ENCODE assay signal across 1 cellular context in genomic region chr1:22450421-22451021, GRCh38.
TF ChIP-seq lines count a peak whose summit lies in the region.

No MANE protein-coding gene starts in this region.

TF ChIP-seq in HepG2, 621 proteins besides CTCF, POLR2A, EP300 and RAD21 (continued from another document and continues in another):
- TF ChIP-seq ELF3 (CRISPR knock-in tag; IDR thresholded peaks at IDR 0.05) (no peak), MYPOP (CRISPR knock-in tag; IDR thresholded peaks at IDR 0.05) (no peak), ZNF567 (CRISPR knock-in tag; IDR thresholded peaks at IDR 0.05; ENCODE audit: borderline replicate concordance) (no peak), ZFP90 (CRISPR knock-in tag; IDR thresholded peaks at IDR 0.05; ENCODE audit: borderline replicate concordance) (no peak), ZNF337 (CRISPR knock-in tag; IDR thresholded peaks at IDR 0.05; ENCODE audit: borderline replicate concordance, low read depth) (no peak), ZNF143 (CRISPR knock-in tag; IDR thresholded peaks at IDR 0.05) (no peak), SAP130 (CRISPR knock-in tag; IDR thresholded peaks at IDR 0.05; ENCODE audit: low read depth) (peak; percentile 96), MTA1 (CRISPR knock-in tag; IDR thresholded peaks at IDR 0.05; ENCODE audit: borderline replicate concordance) (no peak), ELF4 (CRISPR knock-in tag; IDR thresholded peaks at IDR 0.05; ENCODE audit: borderline replicate concordance) (no peak), ZNF775 (CRISPR knock-in tag; IDR thresholded peaks at IDR 0.05; ENCODE audit: borderline replicate concordance) (no peak), NCOA2 (CRISPR knock-in tag; IDR thresholded peaks at IDR 0.05) (no peak), RFXANK (CRISPR knock-in tag; IDR thresholded peaks at IDR 0.05) (no peak), ZBTB34 (CRISPR knock-in tag; IDR thresholded peaks at IDR 0.05) (no peak), MED8 (CRISPR knock-in tag; IDR thresholded peaks at IDR 0.05; ENCODE audit: insufficient replicate concordance) (no peak), ZNF224 (CRISPR knock-in tag; IDR thresholded peaks at IDR 0.05) (no peak), CERS6 (CRISPR knock-in tag; IDR thresholded peaks at IDR 0.05) (no peak), HBP1 (CRISPR knock-in tag; IDR thresholded peaks at IDR 0.05; ENCODE audit: low read depth) (peak; percentile 74; the same call in 1 of the 2 replicates), MXD1 (CRISPR knock-in tag; IDR thresholded peaks at IDR 0.05) (no peak), CHCHD3 (CRISPR knock-in tag; IDR thresholded peaks at IDR 0.05) (no peak), RERE (CRISPR knock-in tag; IDR thresholded peaks at IDR 0.05; ENCODE audit: low read depth) (no peak), GZF1 (CRISPR knock-in tag; IDR thresholded peaks at IDR 0.05) (no peak), ZNF460 (CRISPR knock-in tag; IDR thresholded peaks at IDR 0.05; ENCODE audit: borderline replicate concordance) (no peak), TSC22D2 (CRISPR knock-in tag; IDR thresholded peaks at IDR 0.05; ENCODE audit: borderline replicate concordance) (no peak), HOXA5 (CRISPR knock-in tag; IDR thresholded peaks at IDR 0.05) (no peak), ATF5 (CRISPR knock-in tag; IDR thresholded peaks at IDR 0.05; ENCODE audit: low read depth) (no peak), IRF1 (CRISPR knock-in tag; IDR thresholded peaks at IDR 0.05; ENCODE audit: low read depth) (no peak), ZNF616 (CRISPR knock-in tag; IDR thresholded peaks at IDR 0.05; ENCODE audit: low read depth) (no peak), DRAP1 (CRISPR knock-in tag; IDR thresholded peaks at IDR 0.05) (0 out of 2 replicates have a peak, but pooled peaks have one; percentile 23), ZNF235 (CRISPR knock-in tag; IDR thresholded peaks at IDR 0.05; ENCODE audit: borderline replicate concordance) (no peak), ZNF556 (CRISPR knock-in tag; IDR thresholded peaks at IDR 0.05; ENCODE audit: borderline replicate concordance) (no peak), TIGD3 (CRISPR knock-in tag; IDR thresholded peaks at IDR 0.05; ENCODE audit: borderline replicate concordance) (no peak), ZNF468 (CRISPR knock-in tag; IDR thresholded peaks at IDR 0.05) (no peak), ATF1 (CRISPR knock-in tag; IDR thresholded peaks at IDR 0.05) (no peak; the same call in 1 of the 2 replicates), EEA1 (CRISPR knock-in tag; IDR thresholded peaks at IDR 0.05; ENCODE audit: borderline replicate concordance) (no peak), PATZ1 (CRISPR knock-in tag; IDR thresholded peaks at IDR 0.05) (no peak), NONO (IDR thresholded peaks at IDR 0.05) (no peak), NONO (CRISPR knock-in tag; conservative IDR thresholded peaks at IDR 0.05) (no peak), TAF1 (CRISPR knock-in tag; IDR thresholded peaks at IDR 0.05) (no peak), NR2C2 (CRISPR knock-in tag; IDR thresholded peaks at IDR 0.05; ENCODE audit: borderline replicate concordance) (no peak), ZNF451 (CRISPR knock-in tag; IDR thresholded peaks at IDR 0.05) (no peak; the same call in 1 of the 2 replicates), ATRX (CRISPR knock-in tag; IDR thresholded peaks at IDR 0.05; ENCODE audit: borderline replicate concordance) (no peak), MBD4 (IDR thresholded peaks at IDR 0.05; ENCODE audit: borderline replicate concordance, low read length) (no peak)
